15 cellular contexts compared by ENCODE assay signal in genomic region chr15:69154684-69155083, GRCh38. TPM values are rescaled to one million over a fixed set of nuclear protein-coding genes. Genes with fewer than 3 reads are reported as not detected.
DNase-seq lines count a peak whose midpoint lies in the region; ATAC-seq, FAIRE-seq and TF ChIP-seq lines count a peak whose summit lies in the region.
"Had no signal": no experiment of that assay in that cellular context is flagged by ENCODE, and none has a peak within 500 bp of the region (broad histone marks: within the 10 kb centered on the region; RNA-seq: fewer than 3 reads in every experiment).

No MANE protein-coding gene starts in this region.

- H3K27ac ChIP-seq in keratinocyte (ENCODE audit: control insufficient read depth, insufficient read depth, low read length) (no peak overlapping the region), sigmoid colon (no peak overlapping the region)
- H3K27ac ChIP-seq: body of pancreas had no signal

- no peaks in the 10 kb centered on the region for H3K9me3 Mint-ChIP-seq in activated CD4-positive, alpha-beta T cell treated with anti-CD3 and anti-CD28 coated beads, Interleukin-2, amount 10 ng/mL, durations not matched to agents 7 days and 5 days
- no peaks in the 10 kb centered on the region for H3K9me3 Mint-ChIP-seq in activated CD8-positive, alpha-beta memory T cell treated with anti-CD3 and anti-CD28 coated beads, Interleukin-2, amount 10 ng/mL, durations not matched to agents 7 days and 5 days (ENCODE audit: low read depth)
- H3K9me3 Mint-ChIP-seq: CD4-positive, alpha-beta T cell; nephron progenitor cell; stimulated activated effector memory CD8-positive, alpha-beta T cell treated with anti-CD3 and anti-CD28 coated beads, Interleukin-12 subunit alpha, Interleukin-12 subunit beta, amount 100 ng/mL, for 72 hours had no signal

- H3K4me1 ChIP-seq in keratinocyte (ENCODE audit: control insufficient read depth, extremely low read depth, insufficient read depth, low read length) (peaks cover 20% of the 10 kb centered on the region), sigmoid colon (peaks cover 0 to under 1% (median 0%) of the 10 kb centered on the region in 4 donors)

- H3K36me3 Mint-ChIP-seq in activated CD4-positive, alpha-beta T cell treated with anti-CD3 and anti-CD28 coated beads, Interleukin-2, amount 10 ng/mL, durations not matched to agents 7 days and 5 days (ENCODE audit: low read depth), result no peaks in the 10 kb centered on the region
- no peaks in the 10 kb centered on the region for H3K36me3 Mint-ChIP-seq in activated CD8-positive, alpha-beta memory T cell treated with anti-CD3 and anti-CD28 coated beads, Interleukin-2, amount 10 ng/mL, durations not matched to agents 7 days and 5 days
- H3K36me3 Mint-ChIP-seq: stimulated activated effector memory CD8-positive, alpha-beta T cell treated with anti-CD3 and anti-CD28 coated beads, Interleukin-12 subunit alpha, Interleukin-12 subunit beta, amount 100 ng/mL, for 72 hours had no signal

- no peak for ATAC-seq in activated CD8-positive, alpha-beta memory T cell treated with anti-CD3 and anti-CD28 coated beads, Interleukin-2, amount 10 ng/mL, durations not matched to agents 7 days and 5 days
- ATAC-seq: body of pancreas; stimulated activated effector memory CD8-positive, alpha-beta T cell treated with anti-CD3 and anti-CD28 coated beads, Interleukin-12 subunit alpha, Interleukin-12 subunit beta, amount 100 ng/mL, for 72 hours had no signal

- H4K20me1 ChIP-seq in keratinocyte (ENCODE audit: control insufficient read depth, extremely low read depth, insufficient read depth, low read length), result no peaks in the 10 kb centered on the region

- DNase-seq in AG08396 (ENCODE audit: low spot score) (peak; percentile 64), HT1080 (ENCODE audit: low read depth) (peak; percentile 75), bronchial epithelial cell (ENCODE audit: low read depth) (peak; percentile 78), keratinocyte (ENCODE audit: low read depth, low spot score) (peak; percentile 25), sigmoid colon (no peak), GDM1 (lab: John Stamatoyannopoulos, UW) (no peak)
- no peak for DNase-seq in activated CD4-positive, alpha-beta T cell treated with anti-CD3 and anti-CD28 coated beads, Interleukin-2, amount 10 ng/mL, durations not matched to agents 7 days and 5 days
- DNase-seq in activated CD8-positive, alpha-beta memory T cell treated with anti-CD3 and anti-CD28 coated beads, Interleukin-2, amount 10 ng/mL, durations not matched to agents 7 days and 5 days, result no peak
- DNase-seq: body of pancreas; CD4-positive, alpha-beta T cell; erythroblast; Kasumi-1; nephron progenitor cell had no signal

- peaks cover 2% of the 10 kb centered on the region for H3K4me1 Mint-ChIP-seq in activated CD4-positive, alpha-beta T cell treated with anti-CD3 and anti-CD28 coated beads, Interleukin-2, amount 10 ng/mL, durations not matched to agents 7 days and 5 days
- peaks cover 2% of the 10 kb centered on the region for H3K4me1 Mint-ChIP-seq in activated CD8-positive, alpha-beta memory T cell treated with anti-CD3 and anti-CD28 coated beads, Interleukin-2, amount 10 ng/mL, durations not matched to agents 7 days and 5 days
- H3K4me1 Mint-ChIP-seq: stimulated activated effector memory CD8-positive, alpha-beta T cell treated with anti-CD3 and anti-CD28 coated beads, Interleukin-12 subunit alpha, Interleukin-12 subunit beta, amount 100 ng/mL, for 72 hours had no signal

- dilution Hi-C loops in keratinocyte (cut with MboI; ENCODE audit: extremely low pct_ligation_motif_present, low sequenced_read_pairs), result no loop called here

- H3K4me2 ChIP-seq in keratinocyte (ENCODE audit: control insufficient read depth, extremely low read depth, insufficient read depth, low read depth, low read length), result peak overlapping the region; percentile 31

- 52 to 69% methylated on average over 4 of the region's 4 CpGs for WGBS in sigmoid colon, 2 donors

- H3K79me2 ChIP-seq in keratinocyte (ENCODE audit: control insufficient read depth, insufficient read depth, low read length), result no peaks in the 10 kb centered on the region

- TF ChIP-seq CTCF in bronchial epithelial cell (IDR thresholded peaks at IDR 0.05; ENCODE audit: insufficient read depth, low read length, severe bottlenecking) (no peak), keratinocyte (optimal IDR thresholded peaks at IDR 0.05 in 1 of 3, IDR thresholded peaks at IDR 0.05 in 1 of 3, conservative IDR thresholded peaks at IDR 0.05 in 1 of 3; ENCODE audit: extremely low read depth in 1 of 3, insufficient read depth in 2 of 3, low read length in 3 of 3) (no peak), sigmoid colon (IDR thresholded peaks at IDR 0.05) (no peak)

- H3K27ac Mint-ChIP-seq in activated CD4-positive, alpha-beta T cell treated with anti-CD3 and anti-CD28 coated beads, Interleukin-2, amount 10 ng/mL, durations not matched to agents 7 days and 5 days, result no peak overlapping the region
- H3K27ac Mint-ChIP-seq in activated CD8-positive, alpha-beta memory T cell treated with anti-CD3 and anti-CD28 coated beads, Interleukin-2, amount 10 ng/mL, durations not matched to agents 7 days and 5 days, result no peak overlapping the region
- H3K27ac Mint-ChIP-seq: CD4-positive, alpha-beta T cell; nephron progenitor cell; stimulated activated effector memory CD8-positive, alpha-beta T cell treated with anti-CD3 and anti-CD28 coated beads, Interleukin-12 subunit alpha, Interleukin-12 subunit beta, amount 100 ng/mL, for 72 hours had no signal

- TF ChIP-seq EP300 in sigmoid colon (IDR thresholded peaks at IDR 0.05), result no peak

- H3K4me3 ChIP-seq in bronchial epithelial cell (ENCODE audit: low read depth, low read length), result no peak overlapping the region
- H3K4me3 ChIP-seq in keratinocyte (ENCODE audit: control insufficient read depth in 2 of 3, extremely low read depth in 1 of 3, insufficient read depth in 2 of 3, low read depth in 1 of 3, low read length in 3 of 3), result no peak overlapping the region
- no peak overlapping the region for H3K4me3 ChIP-seq in sigmoid colon
- H3K4me3 ChIP-seq: body of pancreas had no signal

- no peak for FAIRE-seq in bronchial epithelial cell (lab: Jason Lieb, UNC)
- peak; percentile 57 for FAIRE-seq in keratinocyte (lab: Jason Lieb, UNC)
- FAIRE-seq: TTC549 had no signal

- no peak overlapping the region for H3K4me3 Mint-ChIP-seq in activated CD4-positive, alpha-beta T cell treated with anti-CD3 and anti-CD28 coated beads, Interleukin-2, amount 10 ng/mL, durations not matched to agents 7 days and 5 days
- no peak overlapping the region for H3K4me3 Mint-ChIP-seq in activated CD8-positive, alpha-beta memory T cell treated with anti-CD3 and anti-CD28 coated beads, Interleukin-2, amount 10 ng/mL, durations not matched to agents 7 days and 5 days
- H3K4me3 Mint-ChIP-seq: CD4-positive, alpha-beta T cell; nephron progenitor cell; stimulated activated effector memory CD8-positive, alpha-beta T cell treated with anti-CD3 and anti-CD28 coated beads, Interleukin-12 subunit alpha, Interleukin-12 subunit beta, amount 100 ng/mL, for 72 hours had no signal

- H3K27me3 Mint-ChIP-seq in activated CD4-positive, alpha-beta T cell treated with anti-CD3 and anti-CD28 coated beads, Interleukin-2, amount 10 ng/mL, durations not matched to agents 7 days and 5 days, result peaks cover 42% of the 10 kb centered on the region
- H3K27me3 Mint-ChIP-seq in activated CD8-positive, alpha-beta memory T cell treated with anti-CD3 and anti-CD28 coated beads, Interleukin-2, amount 10 ng/mL, durations not matched to agents 7 days and 5 days, result peaks cover 53% of the 10 kb centered on the region

- no peaks in the 10 kb centered on the region for H3K9me1 ChIP-seq in keratinocyte (ENCODE audit: control insufficient read depth, extremely low read depth, insufficient read depth, low read length)

- intact Hi-C loops in sigmoid colon (cut with DNase I), result loop anchor here (10.0 kb wide), 1 partner anchor 90 kb away; no protein-coding TSS in a partner anchor

- CTCF ChIA-PET in activated CD4-positive, alpha-beta T cell treated with anti-CD3 and anti-CD28 coated beads, Interleukin-2, amount 10 ng/mL, durations not matched to agents 7 days and 5 days (lab: Charles Lee), result no interaction called here
- CTCF ChIA-PET in activated CD8-positive, alpha-beta memory T cell treated with anti-CD3 and anti-CD28 coated beads, Interleukin-2, amount 10 ng/mL, durations not matched to agents 7 days and 5 days (lab: Charles Lee), result no interaction called here

- H3K9me3 ChIP-seq in keratinocyte (ENCODE audit: control insufficient read depth, low read depth, low read length) (no peaks in the 10 kb centered on the region), sigmoid colon (no peaks in the 10 kb centered on the region)
- H3K9me3 ChIP-seq: body of pancreas had no signal

- POLR2A ChIA-PET in activated CD4-positive, alpha-beta T cell treated with anti-CD3 and anti-CD28 coated beads, Interleukin-2, amount 10 ng/mL, durations not matched to agents 7 days and 5 days (lab: Charles Lee), result no interaction called here

- no peak for TF ChIP-seq POLR2A in sigmoid colon (IDR thresholded peaks at IDR 0.05)

- peak overlapping the region; percentile 30 for H2AFZ ChIP-seq in keratinocyte (ENCODE audit: control insufficient read depth, low read length)

- no peak overlapping the region for H3K9ac ChIP-seq in keratinocyte (ENCODE audit: control insufficient read depth, extremely low read depth, insufficient read depth, low read length)

- H3K27me3 ChIP-seq in bronchial epithelial cell (ENCODE audit: control insufficient read depth, insufficient read depth, low read length) (no peaks in the 10 kb centered on the region), keratinocyte (ENCODE audit: control insufficient read depth, extremely low read depth, insufficient read depth, low read length) (peaks cover 4% of the 10 kb centered on the region), sigmoid colon (no peaks in the 10 kb centered on the region)
- H3K27me3 ChIP-seq: body of pancreas had no signal

- H3K36me3 ChIP-seq in bronchial epithelial cell (ENCODE audit: control insufficient read depth, insufficient read depth, low read length) (no peaks in the 10 kb centered on the region), keratinocyte (ENCODE audit: control insufficient read depth in 2 of 2, extremely low read depth in 1 of 2, insufficient read depth in 2 of 2, low read length in 2 of 2) (no peaks in the 10 kb centered on the region), sigmoid colon (no peaks in the 10 kb centered on the region)

RNA-seq across cellular contexts. Expression of gene GLCE, which starts 5.8 kb away (rescaled TPM):
- total RNA-seq in HT1080 (2014; rRNA removed; shearing (Covaris generic)), result 16.2 and 18.6 TPM in 2 replicates
- 14.8 and 16.2 TPM in 2 replicates for polyA plus RNA-seq in HT1080 (2015; cell fraction: cytosol; rRNA removed)
- polyA plus RNA-seq in HT1080 (2015; cell fraction: nucleus; rRNA removed), result 18.4 and 22.1 TPM in 2 replicates
- total RNA-seq in bronchial epithelial cell, result 43.0 and 46.3 TPM in 2 replicates
- 11.7 to 16.3 TPM (median 13.0 TPM) in 3 replicates for polyA plus RNA-seq in keratinocyte
- polyA plus RNA-seq in keratinocyte (2011; ENCODE audit: low read depth), result 2.4 TPM
- 5.1 and 8.5 TPM in 2 replicates for polyA plus RNA-seq in keratinocyte (2011; cell fraction: cytosol; rRNA removed)
- 16.5 and 19.6 TPM in 2 replicates for polyA plus RNA-seq in keratinocyte (2011; cell fraction: nucleus; rRNA removed)
- polyA plus RNA-seq in keratinocyte (2012; ENCODE audit: low replicate concordance), result 5.1 and 10.8 TPM in 2 replicates
- polyA minus RNA-seq in keratinocyte, result 4.2 to 15.5 TPM (median 13.3 TPM) in 3 replicates
- 10.7 TPM for polyA minus RNA-seq in keratinocyte (2011; cell fraction: cytosol; rRNA and poly(A)+ RNA removed)
- polyA minus RNA-seq in keratinocyte (2011; cell fraction: nucleus; rRNA and poly(A)+ RNA removed), result 15.3 and 25.8 TPM in 2 replicates
- total RNA-seq in activated CD4-positive, alpha-beta T cell treated with anti-CD3 and anti-CD28 coated beads, Interleukin-2, amount 10 ng/mL, durations not matched to agents 7 days and 5 days, result 1 to 10 TPM; 3.8 to 5.0 TPM
- total RNA-seq in sigmoid colon, result 10 to 100 TPM; 10.3 to 19.1 (median 12.7) TPM
- 10 to 100 TPM; 12.0 to 24.6 (median 16.7) TPM for polyA plus RNA-seq in sigmoid colon
- 1 to 10 TPM; 3.8 TPM for total RNA-seq in activated CD8-positive, alpha-beta memory T cell treated with anti-CD3 and anti-CD28 coated beads, Interleukin-2, amount 10 ng/mL, durations not matched to agents 7 days and 5 days

Comparison
In these comparisons a context has a peak if more than half of its experiments do, and no peak if none do; other contexts are left out.
1. DNase-seq: peak in AG08396 (single experiment), HT1080 (single experiment), bronchial epithelial cell (single experiment) and keratinocyte (single experiment); none in activated CD4-positive, alpha-beta T cell treated with anti-CD3 and anti-CD28 coated beads, Interleukin-2, amount 10 ng/mL, durations not matched to agents 7 days and 5 days (single experiment), sigmoid colon (single experiment), GDM1 (single experiment) and activated CD8-positive, alpha-beta memory T cell treated with anti-CD3 and anti-CD28 coated beads, Interleukin-2, amount 10 ng/mL, durations not matched to agents 7 days and 5 days (single experiment).